ENCODE assay signal across 9 cellular contexts in the genomic region with DNA sequence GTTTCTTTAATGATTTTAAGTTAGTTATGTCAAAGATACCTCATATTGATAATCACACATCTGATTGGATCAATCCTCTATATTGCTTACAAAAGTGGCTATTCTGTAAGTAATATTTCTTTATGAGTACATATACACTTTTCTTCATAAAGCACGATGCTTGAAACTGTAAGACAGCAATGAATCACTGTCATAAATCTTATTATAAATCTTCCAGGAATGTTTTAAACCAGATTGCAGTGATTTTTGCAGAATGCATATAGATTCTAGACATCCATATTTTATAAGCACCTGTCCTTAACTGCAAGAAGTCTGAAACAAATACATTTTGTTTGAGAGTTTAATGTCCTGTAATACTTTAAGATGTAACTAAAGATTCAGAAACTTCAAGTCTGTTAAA.
"Had no signal": no experiment of that assay in that cellular context is flagged by ENCODE, and none has a peak within 500 bp of the region (broad histone marks: within the 10 kb centered on the region; RNA-seq: fewer than 3 reads in every experiment).

No MANE protein-coding gene starts in this region.

- H3K4me2 ChIP-seq: GM23338 had no signal

- DNase-seq: H9, HCEC 1CT, IMR-90, KBM-7 had no signal

- FAIRE-seq: H1, H54, HepG2 had no signal

- H3K27ac ChIP-seq: HL-60 had no signal

- H2AFZ ChIP-seq: GM23338 had no signal

- H3K4me3 Mint-ChIP-seq: GM23338, H9 had no signal

- H3K4me3 ChIP-seq: GM23338 had no signal

- ATAC-seq: GM23338, HepG2 had no signal

- H3K9me3 Mint-ChIP-seq: GM23338, H9 had no signal

- H3K27ac Mint-ChIP-seq: GM23338, H9 had no signal
